In genomic region chr1:37017737-37018136, GRCh38 we compare ENCODE assay signal across 29 cellular contexts. TPM values are rescaled to one million over a fixed set of nuclear protein-coding genes. Genes with fewer than 3 reads are reported as not detected.
"Had no signal": no experiment of that assay in that cellular context is flagged by ENCODE, and none has a peak within 500 bp of the region (broad histone marks: within the 10 kb centered on the region; RNA-seq: fewer than 3 reads in every experiment).

No MANE protein-coding gene starts in this region.

- H3K27ac Mint-ChIP-seq: activated B cell treated with CpG ODN at 0.5 μM for 24 hours; activated CD4-positive, alpha-beta T cell treated with anti-CD3 and anti-CD28 coated beads for 36 hours; activated naive CD4-positive, alpha-beta T cell treated with anti-CD3 and anti-CD28 coated beads for 36 hours; activated naive CD8-positive, alpha-beta T cell treated with anti-CD3 and anti-CD28 coated beads, Interleukin-2, amount 10 ng/mL, durations not matched to agents 7 days and 5 days; activated T-cell treated with anti-CD3 and anti-CD28 coated beads, Interleukin-2, amount 50 U/mL, for 72 hours; mesothelial cell of epicardium; natural killer cell; T-helper 2 cell treated with Interferon-gamma antibody and Interleukin-4, amounts not matched to agents 5 μg/mL and 100 μg/mL, for 36 hours had no signal

- H3K4me3 Mint-ChIP-seq: activated B cell treated with CpG ODN at 0.5 μM for 24 hours; activated CD4-positive, alpha-beta T cell treated with anti-CD3 and anti-CD28 coated beads for 36 hours; activated naive CD4-positive, alpha-beta T cell treated with anti-CD3 and anti-CD28 coated beads for 36 hours; activated naive CD8-positive, alpha-beta T cell treated with anti-CD3 and anti-CD28 coated beads, Interleukin-2, amount 10 ng/mL, durations not matched to agents 7 days and 5 days; activated T-cell treated with anti-CD3 and anti-CD28 coated beads, Interleukin-2, amount 50 U/mL, for 72 hours; central memory CD8-positive, alpha-beta T cell; mesothelial cell of epicardium; natural killer cell; T-helper 2 cell treated with Interferon-gamma antibody and Interleukin-4, amounts not matched to agents 5 μg/mL and 100 μg/mL, for 36 hours had no signal

- H3K27me3 Mint-ChIP-seq: activated naive CD8-positive, alpha-beta T cell treated with anti-CD3 and anti-CD28 coated beads, Interleukin-2, amount 10 ng/mL, durations not matched to agents 7 days and 5 days had no signal

- DNase-seq: activated B cell treated with CpG ODN at 0.5 μM for 24 hours; activated CD4-positive, alpha-beta T cell treated with anti-CD3 and anti-CD28 coated beads for 36 hours; activated CD4-positive, alpha-beta T cell treated with anti-CD3 and anti-CD28 coated beads, Interleukin-2, amount 50 U/mL, for 48 hours; activated CD8-positive, alpha-beta memory T cell treated with anti-CD3 and anti-CD28 coated beads, Interleukin-2, amount 50 U/mL, for 48 hours; activated effector memory CD4-positive, alpha-beta T cell treated with Interleukin-2 at 50 U/mL for 16 hours; activated naive CD4-positive, alpha-beta T cell treated with anti-CD3 and anti-CD28 coated beads for 36 hours; activated naive CD8-positive, alpha-beta T cell treated with anti-CD3 and anti-CD28 coated beads, Interleukin-2, amount 10 ng/mL, durations not matched to agents 7 days and 5 days; activated T-cell treated with anti-CD3 and anti-CD28 coated beads, Interleukin-2, amount 50 U/mL, for 72 hours; amniotic stem cell; effector memory CD4-positive, alpha-beta T cell; foreskin melanocyte; glutamatergic neuron; hippocampal formation; left ventricle myocardium superior; mammary epithelial cell; natural killer cell; retina; stimulated activated CD4-positive, alpha-beta T cell treated with anti-CD3 and anti-CD28 coated beads, Interleukin-4, amount 100 ng/mL, for 24 hours; stimulated activated naive CD4-positive, alpha-beta T cell treated with Interleukin-2 at 50 U/mL for 16 hours; upper lobe of right lung had no signal

- H3K27ac ChIP-seq: breast epithelium, upper lobe of right lung had no signal

- H3K36me3 ChIP-seq: breast epithelium, upper lobe of right lung had no signal

- H3K36me3 Mint-ChIP-seq: activated naive CD8-positive, alpha-beta T cell treated with anti-CD3 and anti-CD28 coated beads, Interleukin-2, amount 10 ng/mL, durations not matched to agents 7 days and 5 days; mesothelial cell of epicardium; natural killer cell had no signal

- ATAC-seq: activated CD4-positive, alpha-beta T cell treated with anti-CD3 and anti-CD28 coated beads for 36 hours; activated T-cell treated with anti-CD3 and anti-CD28 coated beads, Interleukin-2, amount 50 U/mL, for 72 hours; esophagus mucosa; left ventricle myocardium superior; natural killer cell; upper lobe of right lung had no signal

- H3K4me3 ChIP-seq: breast epithelium, upper lobe of right lung had no signal

- H3K4me1 Mint-ChIP-seq: activated B cell treated with CpG ODN at 0.5 μM for 24 hours; activated CD4-positive, alpha-beta T cell treated with anti-CD3 and anti-CD28 coated beads for 36 hours; activated naive CD8-positive, alpha-beta T cell treated with anti-CD3 and anti-CD28 coated beads, Interleukin-2, amount 10 ng/mL, durations not matched to agents 7 days and 5 days; central memory CD8-positive, alpha-beta T cell; mesothelial cell of epicardium; natural killer cell had no signal

- H3K27me3 ChIP-seq: breast epithelium had no signal

- H3K9me3 Mint-ChIP-seq: activated B cell treated with CpG ODN at 0.5 μM for 24 hours; activated naive CD4-positive, alpha-beta T cell treated with anti-CD3 and anti-CD28 coated beads for 36 hours; activated naive CD8-positive, alpha-beta T cell treated with anti-CD3 and anti-CD28 coated beads, Interleukin-2, amount 10 ng/mL, durations not matched to agents 7 days and 5 days; activated T-cell treated with anti-CD3 and anti-CD28 coated beads, Interleukin-2, amount 50 U/mL, for 72 hours; central memory CD8-positive, alpha-beta T cell; mesothelial cell of epicardium; natural killer cell; T-helper 2 cell treated with Interferon-gamma antibody and Interleukin-4, amounts not matched to agents 5 μg/mL and 100 μg/mL, for 36 hours had no signal

- H3K4me1 ChIP-seq: breast epithelium, upper lobe of right lung had no signal

- H3K9me3 ChIP-seq: breast epithelium, upper lobe of right lung had no signal

RNA-seq across cellular contexts. Expression of gene GRIK3, which starts 16.6 kb away (rescaled TPM):
- total RNA-seq: activated CD4-positive, alpha-beta T cell treated with anti-CD3 and anti-CD28 coated beads for 36 hours; activated CD8-positive, alpha-beta memory T cell treated with anti-CD3 and anti-CD28 coated beads for 36 hours; activated naive CD4-positive, alpha-beta T cell treated with anti-CD3 and anti-CD28 coated beads for 36 hours; activated naive CD8-positive, alpha-beta T cell treated with anti-CD3 and anti-CD28 coated beads, Interleukin-2, amount 10 ng/mL, durations not matched to agents 7 days and 5 days; activated T-cell treated with anti-CD3 and anti-CD28 coated beads, Interleukin-2, amount 50 U/mL, for 72 hours; dermis microvascular lymphatic vessel endothelial cell; endothelial cell of umbilical vein; mammary epithelial cell; mesothelial cell of epicardium; natural killer cell; osteocyte; upper lobe of right lung had no signal
- polyA plus RNA-seq: endothelial cell of umbilical vein, mammary epithelial cell had no signal
